1 cellular context compared by ENCODE assay signal in the genomic region with DNA sequence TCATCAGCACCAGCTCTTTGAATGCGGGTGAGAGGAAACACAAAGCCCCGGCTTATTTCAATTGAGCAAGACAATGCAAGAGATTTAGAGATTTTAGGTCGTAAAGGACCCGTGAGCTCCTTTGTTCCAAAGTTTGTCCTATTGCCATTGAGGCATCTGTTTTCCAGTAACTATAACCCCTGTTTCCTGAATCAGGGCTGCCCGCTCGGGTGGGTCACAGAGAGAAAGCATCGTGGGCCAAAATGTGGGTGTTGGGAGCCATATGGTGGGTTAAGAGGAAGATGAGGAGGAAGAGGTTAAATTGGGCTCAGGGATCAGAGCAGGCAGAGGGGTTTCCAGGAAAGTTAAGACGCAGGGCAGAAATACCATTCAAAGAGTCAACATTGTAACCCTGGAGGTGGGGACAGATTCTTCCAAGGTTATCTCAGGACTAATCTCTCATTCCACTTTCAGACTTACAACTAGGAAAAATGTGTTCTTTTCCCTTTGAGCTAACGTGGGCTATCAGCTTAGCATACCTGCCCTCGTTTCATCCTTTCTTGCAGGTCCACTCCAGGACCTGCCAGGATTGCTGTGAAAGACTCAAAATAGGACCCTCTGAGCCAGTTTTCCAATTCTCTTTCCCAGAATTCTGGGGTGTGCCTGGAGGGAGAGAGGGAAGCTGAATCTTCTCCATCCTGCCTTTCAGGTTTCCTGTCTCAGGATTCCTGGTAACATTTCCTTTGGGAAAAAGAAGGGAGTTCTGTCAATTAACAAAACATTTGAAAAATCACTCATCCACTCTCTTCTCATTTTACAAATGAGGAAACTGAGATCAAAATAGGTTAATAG.
TF ChIP-seq lines count a peak whose summit lies in the region.

No MANE protein-coding gene starts in this region.

TF ChIP-seq in HEK293, 187 proteins besides CTCF, POLR2A, EP300 and RAD21 (continued from another document):
- TF ChIP-seq, protein P1, sequence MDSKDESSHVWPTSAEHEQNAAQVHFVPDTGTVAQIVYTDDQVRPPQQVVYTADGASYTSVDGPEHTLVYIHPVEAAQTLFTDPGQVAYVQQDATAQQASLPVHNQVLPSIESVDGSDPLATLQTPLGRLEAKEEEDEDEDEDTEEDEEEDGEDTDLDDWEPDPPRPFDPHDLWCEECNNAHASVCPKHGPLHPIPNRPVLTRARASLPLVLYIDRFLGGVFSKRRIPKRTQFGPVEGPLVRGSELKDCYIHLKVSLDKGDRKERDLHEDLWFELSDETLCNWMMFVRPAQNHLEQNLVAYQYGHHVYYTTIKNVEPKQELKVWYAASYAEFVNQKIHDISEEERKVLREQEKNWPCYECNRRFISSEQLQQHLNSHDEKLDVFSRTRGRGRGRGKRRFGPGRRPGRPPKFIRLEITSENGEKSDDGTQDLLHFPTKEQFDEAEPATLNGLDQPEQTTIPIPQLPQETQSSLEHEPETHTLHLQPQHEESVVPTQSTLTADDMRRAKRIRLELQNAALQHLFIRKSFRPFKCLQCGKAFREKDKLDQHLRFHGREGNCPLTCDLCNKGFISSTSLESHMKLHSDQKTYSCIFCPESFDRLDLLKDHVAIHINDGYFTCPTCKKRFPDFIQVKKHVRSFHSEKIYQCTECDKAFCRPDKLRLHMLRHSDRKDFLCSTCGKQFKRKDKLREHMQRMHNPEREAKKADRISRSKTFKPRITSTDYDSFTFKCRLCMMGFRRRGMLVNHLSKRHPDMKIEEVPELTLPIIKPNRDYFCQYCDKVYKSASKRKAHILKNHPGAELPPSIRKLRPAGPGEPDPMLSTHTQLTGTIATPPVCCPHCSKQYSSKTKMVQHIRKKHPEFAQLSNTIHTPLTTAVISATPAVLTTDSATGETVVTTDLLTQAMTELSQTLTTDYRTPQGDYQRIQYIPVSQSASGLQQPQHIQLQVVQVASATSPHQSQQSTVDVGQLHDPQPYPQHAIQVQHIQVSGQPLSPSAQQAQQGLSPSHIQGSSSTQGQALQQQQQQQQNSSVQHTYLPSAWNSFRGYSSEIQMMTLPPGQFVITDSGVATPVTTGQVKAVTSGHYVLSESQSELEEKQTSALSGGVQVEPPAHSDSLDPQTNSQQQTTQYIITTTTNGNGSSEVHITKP (tag by site-specific recombination; IDR thresholded peaks at IDR 0.05), result peak; percentile 94
- TF ChIP-seq TRIM28 (IDR thresholded peaks at IDR 0.05; ENCODE audit: borderline replicate concordance, low read length), result no peak
- no peak for TF ChIP-seq ZNF311 (tag by site-specific recombination; IDR thresholded peaks at IDR 0.05; ENCODE audit: borderline replicate concordance)
- no peak for TF ChIP-seq ZNF112 (tag by site-specific recombination; IDR thresholded peaks at IDR 0.05)
- no peak for TF ChIP-seq SETDB1 (IDR thresholded peaks at IDR 0.05; ENCODE audit: insufficient read length, low read length)
- TF ChIP-seq, protein P2, sequence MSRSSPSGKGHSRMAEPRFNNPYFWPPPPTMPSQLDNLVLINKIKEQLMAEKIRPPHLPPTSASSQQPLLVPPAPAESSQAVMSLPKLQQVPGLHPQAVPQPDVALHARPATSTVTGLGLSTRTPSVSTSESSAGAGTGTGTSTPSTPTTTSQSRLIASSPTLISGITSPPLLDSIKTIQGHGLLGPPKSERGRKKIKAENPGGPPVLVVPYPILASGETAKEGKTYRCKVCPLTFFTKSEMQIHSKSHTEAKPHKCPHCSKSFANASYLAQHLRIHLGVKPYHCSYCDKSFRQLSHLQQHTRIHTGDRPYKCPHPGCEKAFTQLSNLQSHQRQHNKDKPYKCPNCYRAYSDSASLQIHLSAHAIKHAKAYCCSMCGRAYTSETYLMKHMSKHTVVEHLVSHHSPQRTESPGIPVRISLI (tag by site-specific recombination; IDR thresholded peaks at IDR 0.05), result no peak
- TF ChIP-seq, protein P3, sequence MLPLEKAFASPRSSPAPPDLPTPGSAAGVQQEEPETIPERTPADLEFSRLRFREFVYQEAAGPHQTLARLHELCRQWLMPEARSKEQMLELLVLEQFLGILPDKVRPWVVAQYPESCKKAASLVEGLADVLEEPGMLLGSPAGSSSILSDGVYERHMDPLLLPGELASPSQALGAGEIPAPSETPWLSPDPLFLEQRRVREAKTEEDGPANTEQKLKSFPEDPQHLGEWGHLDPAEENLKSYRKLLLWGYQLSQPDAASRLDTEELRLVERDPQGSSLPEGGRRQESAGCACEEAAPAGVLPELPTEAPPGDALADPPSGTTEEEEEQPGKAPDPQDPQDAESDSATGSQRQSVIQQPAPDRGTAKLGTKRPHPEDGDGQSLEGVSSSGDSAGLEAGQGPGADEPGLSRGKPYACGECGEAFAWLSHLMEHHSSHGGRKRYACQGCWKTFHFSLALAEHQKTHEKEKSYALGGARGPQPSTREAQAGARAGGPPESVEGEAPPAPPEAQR (tag by site-specific recombination; IDR thresholded peaks at IDR 0.05), result no peak
- TF ChIP-seq SCRT1 (tag by site-specific recombination; IDR thresholded peaks at IDR 0.05; ENCODE audit: borderline replicate concordance), result no peak
- no peak; the same call in 1 of the 2 replicates for TF ChIP-seq ZNF585B (tag by site-specific recombination; IDR thresholded peaks at IDR 0.05)
- no peak for TF ChIP-seq TCF7L2 (IDR thresholded peaks at IDR 0.05; ENCODE audit: borderline replicate concordance, low read depth, low read length)
- TF ChIP-seq, protein P4, sequence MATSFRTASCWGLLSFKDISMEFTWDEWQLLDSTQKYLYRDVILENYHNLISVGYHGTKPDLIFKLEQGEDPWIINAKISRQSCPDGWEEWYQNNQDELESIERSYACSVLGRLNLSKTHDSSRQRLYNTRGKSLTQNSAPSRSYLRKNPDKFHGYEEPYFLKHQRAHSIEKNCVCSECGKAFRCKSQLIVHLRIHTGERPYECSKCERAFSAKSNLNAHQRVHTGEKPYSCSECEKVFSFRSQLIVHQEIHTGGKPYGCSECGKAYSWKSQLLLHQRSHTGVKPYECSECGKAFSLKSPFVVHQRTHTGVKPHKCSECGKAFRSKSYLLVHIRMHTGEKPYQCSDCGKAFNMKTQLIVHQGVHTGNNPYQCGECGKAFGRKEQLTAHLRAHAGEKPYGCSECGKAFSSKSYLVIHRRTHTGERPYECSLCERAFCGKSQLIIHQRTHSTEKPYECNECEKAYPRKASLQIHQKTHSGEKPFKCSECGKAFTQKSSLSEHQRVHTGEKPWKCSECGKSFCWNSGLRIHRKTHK (tag by site-specific recombination; IDR thresholded peaks at IDR 0.05), result no peak
- no peak for TF ChIP-seq ZNF16 (tag by site-specific recombination; IDR thresholded peaks at IDR 0.05; ENCODE audit: low read depth)
- no peak for TF ChIP-seq ZNF510 (tag by site-specific recombination; IDR thresholded peaks at IDR 0.05; ENCODE audit: insufficient replicate concordance)
- TF ChIP-seq ZNF133 (tag by site-specific recombination; IDR thresholded peaks at IDR 0.05), result no peak
- TF ChIP-seq ZNF549 (tag by site-specific recombination; IDR thresholded peaks at IDR 0.05), result no peak
- no peak for TF ChIP-seq ZBTB48 (tag by site-specific recombination; IDR thresholded peaks at IDR 0.05)
- TF ChIP-seq ZNF335 (tag by site-specific recombination; conservative IDR thresholded peaks at IDR 0.05), result 0 out of 2 replicates have a peak, but pooled peaks have one; percentile 44
- no peak for TF ChIP-seq ZNF394 (tag by site-specific recombination; IDR thresholded peaks at IDR 0.05; ENCODE audit: borderline replicate concordance)
- TF ChIP-seq, protein P5, sequence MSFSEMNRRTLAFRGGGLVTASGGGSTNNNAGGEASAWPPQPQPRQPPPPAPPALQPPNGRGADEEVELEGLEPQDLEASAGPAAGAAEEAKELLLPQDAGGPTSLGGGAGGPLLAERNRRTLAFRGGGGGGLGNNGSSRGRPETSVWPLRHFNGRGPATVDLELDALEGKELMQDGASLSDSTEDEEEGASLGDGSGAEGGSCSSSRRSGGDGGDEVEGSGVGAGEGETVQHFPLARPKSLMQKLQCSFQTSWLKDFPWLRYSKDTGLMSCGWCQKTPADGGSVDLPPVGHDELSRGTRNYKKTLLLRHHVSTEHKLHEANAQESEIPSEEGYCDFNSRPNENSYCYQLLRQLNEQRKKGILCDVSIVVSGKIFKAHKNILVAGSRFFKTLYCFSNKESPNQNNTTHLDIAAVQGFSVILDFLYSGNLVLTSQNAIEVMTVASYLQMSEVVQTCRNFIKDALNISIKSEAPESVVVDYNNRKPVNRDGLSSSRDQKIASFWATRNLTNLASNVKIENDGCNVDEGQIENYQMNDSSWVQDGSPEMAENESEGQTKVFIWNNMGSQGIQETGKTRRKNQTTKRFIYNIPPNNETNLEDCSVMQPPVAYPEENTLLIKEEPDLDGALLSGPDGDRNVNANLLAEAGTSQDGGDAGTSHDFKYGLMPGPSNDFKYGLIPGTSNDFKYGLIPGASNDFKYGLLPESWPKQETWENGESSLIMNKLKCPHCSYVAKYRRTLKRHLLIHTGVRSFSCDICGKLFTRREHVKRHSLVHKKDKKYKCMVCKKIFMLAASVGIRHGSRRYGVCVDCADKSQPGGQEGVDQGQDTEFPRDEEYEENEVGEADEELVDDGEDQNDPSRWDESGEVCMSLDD (tag by site-specific recombination; IDR thresholded peaks at IDR 0.05), result no peak
- TF ChIP-seq ZNF169 (tag by site-specific recombination; IDR thresholded peaks at IDR 0.05), result no peak
- TF ChIP-seq ZNF214 (tag by site-specific recombination; IDR thresholded peaks at IDR 0.05; ENCODE audit: borderline replicate concordance), result no peak
- TF ChIP-seq YY2 (tag by site-specific recombination; IDR thresholded peaks at IDR 0.05), result no peak
- TF ChIP-seq ZNF366 (tag by site-specific recombination; conservative IDR thresholded peaks at IDR 0.05), result 0 out of 2 replicates have a peak, but pooled peaks have one; percentile 8
- no peak for TF ChIP-seq ZSCAN23 (tag by site-specific recombination; IDR thresholded peaks at IDR 0.05)
- no peak for TF ChIP-seq ZFP41 (tag by site-specific recombination; IDR thresholded peaks at IDR 0.05; ENCODE audit: borderline replicate concordance)
- no peak for TF ChIP-seq ZNF121 (tag by site-specific recombination; IDR thresholded peaks at IDR 0.05)
- no peak for TF ChIP-seq ZFP69B (tag by site-specific recombination; IDR thresholded peaks at IDR 0.05)
- no peak for TF ChIP-seq ZNF416 (tag by site-specific recombination; IDR thresholded peaks at IDR 0.05)
- no peak for TF ChIP-seq ZNF561 (tag by site-specific recombination; IDR thresholded peaks at IDR 0.05; ENCODE audit: borderline replicate concordance)
- no peak for TF ChIP-seq KLF16 (tag by site-specific recombination; IDR thresholded peaks at IDR 0.05)
- TF ChIP-seq ZNF544 (tag by site-specific recombination; IDR thresholded peaks at IDR 0.05), result no peak
- no peak for TF ChIP-seq ZFP3 (tag by site-specific recombination; IDR thresholded peaks at IDR 0.05; ENCODE audit: low read depth)
- no peak for TF ChIP-seq GLI4 (tag by site-specific recombination; IDR thresholded peaks at IDR 0.05)
- no peak for TF ChIP-seq ZNF350 (tag by site-specific recombination; IDR thresholded peaks at IDR 0.05)
- no peak for TF ChIP-seq ZNF707 (tag by site-specific recombination; IDR thresholded peaks at IDR 0.05)
- no peak for TF ChIP-seq ZNF571 (tag by site-specific recombination; IDR thresholded peaks at IDR 0.05)
- TF ChIP-seq SALL2 (tag by site-specific recombination; IDR thresholded peaks at IDR 0.05; ENCODE audit: borderline replicate concordance), result no peak
- TF ChIP-seq ZNF19 (tag by site-specific recombination; IDR thresholded peaks at IDR 0.05; ENCODE audit: low read depth), result no peak
TF ChIP-seq in HEK293: peak in this region for 6.
